ENCODE assay signal across 19 cellular contexts in the genomic region with DNA sequence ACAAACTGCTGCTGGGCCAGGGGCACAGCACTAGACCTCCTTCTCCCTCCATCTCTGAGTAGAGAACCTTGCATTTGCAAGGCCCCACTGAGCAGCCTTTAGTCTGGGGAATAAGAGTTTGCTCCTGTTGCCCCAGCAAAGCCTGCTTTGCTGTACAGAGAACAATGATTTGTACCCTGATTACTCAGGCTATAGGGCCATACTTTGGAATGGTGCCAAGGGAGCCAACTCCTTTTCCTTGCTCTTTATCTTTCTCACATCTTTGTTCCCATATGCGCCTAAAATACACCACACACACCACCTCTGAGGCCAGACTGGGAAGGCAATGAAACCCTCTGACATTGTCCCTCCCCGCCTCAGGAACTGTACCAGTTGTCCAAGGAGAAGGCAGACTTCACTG. TPM values are rescaled to one million over a fixed set of nuclear protein-coding genes. Genes with fewer than 3 reads are reported as not detected.
DNase-seq lines count a peak whose midpoint lies in the region; ATAC-seq and TF ChIP-seq lines count a peak whose summit lies in the region.
"Had no signal": no experiment of that assay in that cellular context is flagged by ENCODE, and none has a peak within 500 bp of the region (broad histone marks: within the 10 kb centered on the region; RNA-seq: fewer than 3 reads in every experiment).

No MANE protein-coding gene starts in this region.

- ATAC-seq in SK-N-SH treated with all-trans-retinoic acid at 6 μM for 48 hours, result no peak

- peaks cover 23 to 40% of the 10 kb centered on the region in 2 experiments for H3K36me3 ChIP-seq in SK-N-SH (replicated peaks in 1 of 2; ENCODE audit: control insufficient read depth in 1 of 2, insufficient read depth in 2 of 2, low read length in 1 of 2)
- H3K36me3 ChIP-seq in stomach smooth muscle (ENCODE audit: control insufficient read depth in 2 of 2, insufficient read depth in 2 of 2, low read length in 2 of 2), result peaks cover 26 to 41% of the 10 kb centered on the region in 2 donors

- H2AFZ ChIP-seq in SK-N-SH (ENCODE audit: low read depth), result no peak overlapping the region

- TF ChIP-seq EP300 in SK-N-SH (IDR thresholded peaks at IDR 0.05; ENCODE audit: borderline replicate concordance in 1 of 2, low read depth in 1 of 2, low read length in 1 of 2), result no peak

- H3K9me3 ChIP-seq in SK-N-SH (no peaks in the 10 kb centered on the region), stomach smooth muscle (ENCODE audit: control insufficient read depth in 2 of 2, low read length in 2 of 2) (no peaks in the 10 kb centered on the region)
- H3K9me3 ChIP-seq: BE2C, tibial nerve had no signal

- H3K9me2 ChIP-seq in SK-N-SH, result no peaks in the 10 kb centered on the region

- no peak for TF ChIP-seq RAD21 in SK-N-SH (IDR thresholded peaks at IDR 0.05; ENCODE audit: low read length)

- peaks cover 26% of the 10 kb centered on the region for H3F3A ChIP-seq in SK-N-SH (replicated peaks; ENCODE audit: insufficient read depth)

- POLR2A ChIA-PET in SK-N-SH (lab: Yijun Ruan, JAX), result no interaction called here

- DNase-seq in SK-N-SH (no peak), amniotic epithelial cell (ENCODE audit: low read depth) (peak; percentile 27), fibroblast of the aortic adventitia (ENCODE audit: low read depth) (peak; percentile 34), DMS153 treated with DMSO at 0.1 percent for 48 hours (lab: John Stamatoyannopoulos, UW; ENCODE audit: unreplicated experiment) (no peak), GOT3 (lab: John Stamatoyannopoulos, UW) (no peak), NCI-H510A treated with DMSO at 0.1 percent for 48 hours (lab: John Stamatoyannopoulos, UW) (no peak)
- DNase-seq: 8988T; activated CD4-positive, alpha-beta T cell treated with anti-CD3 and anti-CD28 coated beads, Interleukin-2, amount 50 U/mL, for 1 hour; activated naive CD8-positive, alpha-beta T cell treated with anti-CD3 and anti-CD28 coated beads for 36 hours; activated T-cell treated with anti-CD3 and anti-CD28 coated beads, Interleukin-2, amount 50 U/mL, for 1 hour; BE2C; effector CD4-positive, alpha-beta T cell; KBM-7; NCI-H1048 had no signal

- no peaks in the 10 kb centered on the region for H4K20me1 ChIP-seq in SK-N-SH (ENCODE audit: insufficient read depth)

- H3K27me3 ChIP-seq in SK-N-SH (ENCODE audit: insufficient read depth), result no peaks in the 10 kb centered on the region
- no peaks in the 10 kb centered on the region for H3K27me3 ChIP-seq in stomach smooth muscle (ENCODE audit: control insufficient read depth in 1 of 2, insufficient read depth in 2 of 2, low read length in 2 of 2)
- H3K27me3 ChIP-seq: BE2C, cardiac muscle cell, tibial nerve had no signal

- H3K4me3 ChIP-seq in SK-N-SH (ENCODE audit: low read depth in 2 of 2, low read length in 1 of 2) (no peak overlapping the region), fibroblast of the aortic adventitia (ENCODE audit: low read depth, low read length) (no peak overlapping the region), stomach smooth muscle (ENCODE audit: low read length in 2 of 2) (no peak overlapping the region)
- H3K4me3 ChIP-seq: cardiac muscle cell, SK-N-MC, tibial nerve had no signal

- 65% methylated on average over 2 of the region's 2 CpGs for WGBS in SK-N-SH (ENCODE audit: low lambda C conversion rate)

- H3K4me2 ChIP-seq in SK-N-SH, result no peak overlapping the region

- CTCF ChIA-PET in SK-N-SH (lab: Yijun Ruan, JAX), result interaction anchor here (0.7 kb wide), 1 partner anchor 117 kb away, joined by 3 read pairs; no protein-coding TSS in a partner anchor

- peaks cover 4 to 22% of the 10 kb centered on the region in 2 experiments; a peak in 2 of 4 replicates for H3K4me1 ChIP-seq in SK-N-SH (ENCODE audit: control insufficient read depth in 1 of 2, insufficient read depth in 2 of 2, low read depth in 1 of 2, low read length in 1 of 2)
- H3K4me1 ChIP-seq in stomach smooth muscle (ENCODE audit: control insufficient read depth, insufficient read depth, low read length), result peaks cover 55% of the 10 kb centered on the region
- H3K4me1 ChIP-seq: BE2C had no signal

- H3K9ac ChIP-seq in SK-N-SH (no peak overlapping the region), stomach smooth muscle (ENCODE audit: low read length in 2 of 2) (peak overlapping the region; percentile 4 to 36)

- TF ChIP-seq CTCF in SK-N-SH (IDR thresholded peaks at IDR 0.05) (no peak), fibroblast of the aortic adventitia (IDR thresholded peaks at IDR 0.05; ENCODE audit: insufficient read depth, low read length) (no peak)

- H3K79me2 ChIP-seq in SK-N-SH (ENCODE audit: insufficient read depth), result no peaks in the 10 kb centered on the region

- no peak overlapping the region for H3K27ac ChIP-seq in SK-N-SH (ENCODE audit: low read depth in 2 of 2, low read length in 1 of 2)
- peak overlapping the region; percentile 78 for H3K27ac ChIP-seq in stomach smooth muscle (ENCODE audit: low read length)
- H3K27ac ChIP-seq: cardiac muscle cell, SK-N-MC, tibial nerve had no signal

TF ChIP-seq in SK-N-SH, 30 proteins besides CTCF, POLR2A, EP300 and RAD21:
- TF ChIP-seq NFIC (IDR thresholded peaks at IDR 0.05; ENCODE audit: borderline replicate concordance) (peak; percentile 71), USF1 (IDR thresholded peaks at IDR 0.05; ENCODE audit: borderline replicate concordance, low read depth) (no peak)

TF ChIP-seq in SK-N-SH treated with all-trans-retinoic acid at 6 μM for 48 hours, 23 proteins besides CTCF, POLR2A, EP300 and RAD21 (continues in another document):
- TF ChIP-seq, protein P1, sequence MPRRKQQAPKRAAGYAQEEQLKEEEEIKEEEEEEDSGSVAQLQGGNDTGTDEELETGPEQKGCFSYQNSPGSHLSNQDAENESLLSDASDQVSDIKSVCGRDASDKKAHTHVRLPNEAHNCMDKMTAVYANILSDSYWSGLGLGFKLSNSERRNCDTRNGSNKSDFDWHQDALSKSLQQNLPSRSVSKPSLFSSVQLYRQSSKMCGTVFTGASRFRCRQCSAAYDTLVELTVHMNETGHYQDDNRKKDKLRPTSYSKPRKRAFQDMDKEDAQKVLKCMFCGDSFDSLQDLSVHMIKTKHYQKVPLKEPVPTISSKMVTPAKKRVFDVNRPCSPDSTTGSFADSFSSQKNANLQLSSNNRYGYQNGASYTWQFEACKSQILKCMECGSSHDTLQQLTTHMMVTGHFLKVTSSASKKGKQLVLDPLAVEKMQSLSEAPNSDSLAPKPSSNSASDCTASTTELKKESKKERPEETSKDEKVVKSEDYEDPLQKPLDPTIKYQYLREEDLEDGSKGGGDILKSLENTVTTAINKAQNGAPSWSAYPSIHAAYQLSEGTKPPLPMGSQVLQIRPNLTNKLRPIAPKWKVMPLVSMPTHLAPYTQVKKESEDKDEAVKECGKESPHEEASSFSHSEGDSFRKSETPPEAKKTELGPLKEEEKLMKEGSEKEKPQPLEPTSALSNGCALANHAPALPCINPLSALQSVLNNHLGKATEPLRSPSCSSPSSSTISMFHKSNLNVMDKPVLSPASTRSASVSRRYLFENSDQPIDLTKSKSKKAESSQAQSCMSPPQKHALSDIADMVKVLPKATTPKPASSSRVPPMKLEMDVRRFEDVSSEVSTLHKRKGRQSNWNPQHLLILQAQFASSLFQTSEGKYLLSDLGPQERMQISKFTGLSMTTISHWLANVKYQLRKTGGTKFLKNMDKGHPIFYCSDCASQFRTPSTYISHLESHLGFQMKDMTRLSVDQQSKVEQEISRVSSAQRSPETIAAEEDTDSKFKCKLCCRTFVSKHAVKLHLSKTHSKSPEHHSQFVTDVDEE (CRISPR knock-in tag; IDR thresholded peaks at IDR 0.05), result no peak
- no peak for TF ChIP-seq SNAI2 (CRISPR knock-in tag; IDR thresholded peaks at IDR 0.05)
- no peak for TF ChIP-seq ZNF70 (CRISPR knock-in tag; IDR thresholded peaks at IDR 0.05)
- TF ChIP-seq, protein P2, sequence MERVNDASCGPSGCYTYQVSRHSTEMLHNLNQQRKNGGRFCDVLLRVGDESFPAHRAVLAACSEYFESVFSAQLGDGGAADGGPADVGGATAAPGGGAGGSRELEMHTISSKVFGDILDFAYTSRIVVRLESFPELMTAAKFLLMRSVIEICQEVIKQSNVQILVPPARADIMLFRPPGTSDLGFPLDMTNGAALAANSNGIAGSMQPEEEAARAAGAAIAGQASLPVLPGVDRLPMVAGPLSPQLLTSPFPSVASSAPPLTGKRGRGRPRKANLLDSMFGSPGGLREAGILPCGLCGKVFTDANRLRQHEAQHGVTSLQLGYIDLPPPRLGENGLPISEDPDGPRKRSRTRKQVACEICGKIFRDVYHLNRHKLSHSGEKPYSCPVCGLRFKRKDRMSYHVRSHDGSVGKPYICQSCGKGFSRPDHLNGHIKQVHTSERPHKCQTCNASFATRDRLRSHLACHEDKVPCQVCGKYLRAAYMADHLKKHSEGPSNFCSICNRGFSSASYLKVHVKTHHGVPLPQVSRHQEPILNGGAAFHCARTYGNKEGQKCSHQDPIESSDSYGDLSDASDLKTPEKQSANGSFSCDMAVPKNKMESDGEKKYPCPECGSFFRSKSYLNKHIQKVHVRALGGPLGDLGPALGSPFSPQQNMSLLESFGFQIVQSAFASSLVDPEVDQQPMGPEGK (CRISPR knock-in tag; IDR thresholded peaks at IDR 0.05; ENCODE audit: borderline replicate concordance), result no peak
- no peak for TF ChIP-seq TOX (CRISPR knock-in tag; IDR thresholded peaks at IDR 0.05; ENCODE audit: borderline replicate concordance)

RNA-seq across cellular contexts. Expression of gene LIG3, which starts 21.2 kb away (rescaled TPM):
- 25.7 and 28.6 TPM in 2 replicates for polyA plus RNA-seq in SK-N-SH (2012; rRNA removed)
- 12.2 and 16.4 TPM in 2 replicates for polyA plus RNA-seq in SK-N-SH (2012; cell fraction: cytosol; rRNA removed)
- 38.0 and 54.5 TPM in 2 replicates for polyA plus RNA-seq in SK-N-SH (2012; cell fraction: nucleus; rRNA removed)
- 9.2 and 31.0 TPM in 2 replicates for total RNA-seq in fibroblast of the aortic adventitia (ENCODE audit: low replicate concordance)

RNA-seq across cellular contexts. Expression of gene ZNF830, which starts 40.2 kb away (rescaled TPM):
- polyA plus RNA-seq in SK-N-SH (2012; rRNA removed), result 7.8 and 8.8 TPM in 2 replicates
- 8.8 and 11.2 TPM in 2 replicates for polyA plus RNA-seq in SK-N-SH (2012; cell fraction: cytosol; rRNA removed)
- polyA plus RNA-seq in SK-N-SH (2012; cell fraction: nucleus; rRNA removed), result 5.2 and 5.5 TPM in 2 replicates
- 10.5 and 94.8 TPM in 2 replicates for total RNA-seq in fibroblast of the aortic adventitia (ENCODE audit: low replicate concordance)

RNA-seq across cellular contexts. Expression of gene CCT6B, which starts 40.3 kb away (rescaled TPM):
- polyA plus RNA-seq in SK-N-SH (2012; rRNA removed), result 0.48 and 0.57 TPM in 2 replicates
- polyA plus RNA-seq in SK-N-SH (2012; cell fraction: cytosol; rRNA removed), result 0.77 and 0.99 TPM in 2 replicates
- polyA plus RNA-seq in SK-N-SH (2012; cell fraction: nucleus; rRNA removed), result 1.1 and 1.9 TPM in 2 replicates
- total RNA-seq in fibroblast of the aortic adventitia (ENCODE audit: low replicate concordance), result 3.2 and 12.0 TPM in 2 replicates

Comparison
In these comparisons a context has a peak if more than half of its experiments do, and no peak if none do; other contexts are left out.
1. DNase-seq: peak in amniotic epithelial cell (single experiment) and fibroblast of the aortic adventitia (single experiment); none in SK-N-SH (single experiment), DMS153 treated with DMSO at 0.1 percent for 48 hours (single experiment), GOT3 (single experiment) and NCI-H510A treated with DMSO at 0.1 percent for 48 hours (single experiment).